Comparison of ENCODE assay signal across 25 cellular contexts in the genomic region with DNA sequence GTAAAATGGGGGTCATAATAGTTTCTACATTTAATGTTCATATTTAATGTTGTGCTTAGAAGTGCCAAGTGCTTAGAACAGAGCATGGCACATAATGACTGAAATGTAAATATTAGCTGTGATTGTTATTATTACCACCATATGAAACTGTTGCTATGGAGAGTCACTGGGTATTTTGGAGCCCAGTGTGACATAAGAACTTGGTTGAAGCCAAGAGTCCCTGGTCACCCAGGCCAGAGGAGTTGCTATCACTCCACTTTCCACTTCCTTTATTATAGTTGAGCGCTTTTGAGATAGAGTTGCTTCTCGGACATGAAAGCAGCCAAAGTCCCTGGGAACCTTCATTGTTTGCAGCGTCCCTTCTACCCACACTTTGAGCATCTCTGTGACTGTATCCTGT.
"Had no signal": no experiment of that assay in that cellular context is flagged by ENCODE, and none has a peak within 500 bp of the region (broad histone marks: within the 10 kb centered on the region; RNA-seq: fewer than 3 reads in every experiment).

No MANE protein-coding gene starts in this region.

- H3K36me3 ChIP-seq: cardiac muscle cell, Peyer's patch had no signal

- ATAC-seq: activated CD8-positive, alpha-beta T cell treated with anti-CD3 and anti-CD28 coated beads, Interleukin-2, amount 10 ng/mL, durations not matched to agents 7 days and 5 days; body of pancreas; K562 had no signal

- H3K27ac ChIP-seq: body of pancreas, cardiac muscle cell, Peyer's patch, RWPE1, SJCRH30 had no signal

- DNase-seq: activated CD4-positive, alpha-beta T cell treated with anti-CD3 and anti-CD28 coated beads for 48 hours; activated CD4-positive, alpha-beta T cell treated with anti-CD3 and anti-CD28 coated beads, Interleukin-2, amount 50 U/mL, for 4 hours; activated CD4-positive, CD25-positive, alpha-beta regulatory T cell treated with anti-CD3 and anti-CD28 coated beads, Interleukin-2, amount 50 U/mL, for 72 hours; activated CD8-positive, alpha-beta memory T cell treated with anti-CD3 and anti-CD28 coated beads, Interleukin-2, amount 50 U/mL, for 48 hours; activated CD8-positive, alpha-beta T cell treated with anti-CD3 and anti-CD28 coated beads, Interleukin-2, amount 10 ng/mL, durations not matched to agents 7 days and 5 days; activated T-cell treated with anti-CD3 and anti-CD28 coated beads, Interleukin-2, amount 50 U/mL, for 1 hour; aorta; body of pancreas; Karpas-422; NCI-H1048; NCI-H146; NCI-H187 treated with DMSO at 0.1 percent for 48 hours; NCI-H2081 treated with DMSO at 0.1 percent for 48 hours; NCI-H2227 treated with DMSO at 0.1 percent for 48 hours; NCI-H526; NCI-H774; NK-92 treated with Interleukin-12 subunit alpha and Interleukin-12 subunit beta, amount 100 ng/mL, for 24 hours; Peyer's patch; Right ventricle myocardium superior; SJCRH30; SK-N-SH; T-helper 1 cell had no signal

- H3K9me2 ChIP-seq: SK-N-SH had no signal

- H3K9me3 ChIP-seq: body of pancreas, Peyer's patch, SJCRH30, SK-N-SH had no signal

- H3K4me1 ChIP-seq: body of pancreas had no signal

- H3K9ac ChIP-seq: SK-N-SH had no signal

- H3K4me3 ChIP-seq: body of pancreas, cardiac muscle cell, K562, Peyer's patch, SJCRH30 had no signal

- H3K27me3 ChIP-seq: body of pancreas, cardiac muscle cell, Peyer's patch, SJCRH30 had no signal

- H3K4me2 ChIP-seq: SK-N-SH had no signal
